Comparison of ENCODE assay signal across 23 cellular contexts in genomic region chr1:201391651-201392511, GRCh38. TPM values are rescaled to one million over a fixed set of nuclear protein-coding genes. Genes with fewer than 3 reads are reported as not detected.
DNase-seq lines count a peak whose midpoint lies in the region; ATAC-seq and TF ChIP-seq lines count a peak whose summit lies in the region.
"Had no signal": no experiment of that assay in that cellular context is flagged by ENCODE, and none has a peak within 500 bp of the region (broad histone marks: within the 10 kb centered on the region; RNA-seq: fewer than 3 reads in every experiment).

No MANE protein-coding gene starts in this region.

- no peaks in the 10 kb centered on the region for H3K36me3 ChIP-seq in HEK293 (ENCODE audit: control insufficient read depth in 2 of 2, insufficient read depth in 1 of 2, low read length in 2 of 2)
- no peaks in the 10 kb centered on the region for H3K36me3 ChIP-seq in osteoblast (ENCODE audit: insufficient read depth, low read length)
- H3K36me3 ChIP-seq: adrenal gland, left ventricle myocardium inferior had no signal

- POLR2A ChIA-PET in HEK293 (lab: Yijun Ruan, JAX), result no interaction called here

- H3K9me3 ChIP-seq in HEK293 (ENCODE audit: control insufficient read depth, insufficient read depth, low read depth, low read length) (no peaks in the 10 kb centered on the region), osteoblast (ENCODE audit: low read depth, low read length) (no peaks in the 10 kb centered on the region)
- H3K9me3 ChIP-seq: adrenal gland, left ventricle myocardium inferior, testis had no signal

- DNase-seq in EH (ENCODE audit: low read depth) (peak; percentile 15), mesothelial cell of epicardium (ENCODE audit: low spot score in 2 of 2, unreplicated experiment in 2 of 2) (no peak), GOT3 (lab: John Stamatoyannopoulos, UW) (no peak), mucosa of gallbladder (ENCODE audit: low spot score) (no peak), osteoblast (ENCODE audit: insufficient read length, low spot score, missing footprints) (no peak)
- DNase-seq: activated CD8-positive, alpha-beta T cell treated with anti-CD3 and anti-CD28 coated beads for 36 hours; activated gamma-delta T cell treated with Interleukin-2 at 50 U/mL for 16 hours; adrenal gland; DMS153; IMR-90; left ventricle myocardium inferior; NCI-H524; small intestine; stimulated activated CD4-positive, alpha-beta T cell treated with anti-CD3 and anti-CD28 coated beads, Interleukin-2, amount 100 ng/mL, for 48 hours; stimulated activated naive CD4-positive, alpha-beta T cell; T-helper 9 cell; testis had no signal

- ATAC-seq in activated T-helper 17 cell treated with anti-CD3 and anti-CD28 coated beads, Interleukin-2, amount 50 U/mL, for 72 hours (replicated peaks), result no peak
- ATAC-seq in HG03469 (IDR thresholded peaks at IDR 0.05; ENCODE audit: unreplicated experiment), result no peak
- ATAC-seq: activated CD8-positive, alpha-beta T cell treated with anti-CD3 and anti-CD28 coated beads for 36 hours had no signal

- H3K4me3 Mint-ChIP-seq in activated T-helper 17 cell treated with anti-CD3 and anti-CD28 coated beads, Interleukin-2, amount 50 U/mL, for 72 hours, result no peak overlapping the region
- no peak overlapping the region for H3K4me3 Mint-ChIP-seq in mesothelial cell of epicardium
- H3K4me3 Mint-ChIP-seq: activated CD8-positive, alpha-beta T cell treated with anti-CD3 and anti-CD28 coated beads for 36 hours had no signal

- H3K4me1 Mint-ChIP-seq in activated T-helper 17 cell treated with anti-CD3 and anti-CD28 coated beads, Interleukin-2, amount 50 U/mL, for 72 hours, result peaks cover 4% of the 10 kb centered on the region
- peaks cover 5% of the 10 kb centered on the region for H3K4me1 Mint-ChIP-seq in mesothelial cell of epicardium

- peak overlapping the region; percentile 10 for H3K27ac Mint-ChIP-seq in activated T-helper 17 cell treated with anti-CD3 and anti-CD28 coated beads, Interleukin-2, amount 50 U/mL, for 72 hours
- peak overlapping the region; percentile 9 for H3K27ac Mint-ChIP-seq in mesothelial cell of epicardium
- H3K27ac Mint-ChIP-seq: activated CD8-positive, alpha-beta T cell treated with anti-CD3 and anti-CD28 coated beads for 36 hours had no signal

- H3K4me1 ChIP-seq in HEK293 (ENCODE audit: control insufficient read depth, insufficient read depth, low read length) (no peaks in the 10 kb centered on the region), osteoblast (ENCODE audit: insufficient read depth, low read length) (no peaks in the 10 kb centered on the region)
- H3K4me1 ChIP-seq: adrenal gland, left ventricle myocardium inferior, testis had no signal

- H3K79me2 ChIP-seq in osteoblast (ENCODE audit: insufficient read depth, low read length), result no peaks in the 10 kb centered on the region

- CTCF ChIA-PET in HEK293 (lab: Yijun Ruan, JAX), result interaction anchor here (0.5 to 1.3 kb wide), 4 partner anchors 16 to 138 kb away, joined by 3 to 5 read pairs (median 5); no protein-coding TSS in a partner anchor

- no peaks in the 10 kb centered on the region for H3K9me3 Mint-ChIP-seq in activated T-helper 17 cell treated with anti-CD3 and anti-CD28 coated beads, Interleukin-2, amount 50 U/mL, for 72 hours
- no peaks in the 10 kb centered on the region for H3K9me3 Mint-ChIP-seq in mesothelial cell of epicardium
- H3K9me3 Mint-ChIP-seq: activated CD8-positive, alpha-beta T cell treated with anti-CD3 and anti-CD28 coated beads for 36 hours had no signal

- H3K27ac ChIP-seq in HEK293 (ENCODE audit: extremely low read depth, low read depth, low read length) (no peak overlapping the region), osteoblast (ENCODE audit: low read depth, low read length) (no peak overlapping the region)
- H3K27ac ChIP-seq: adrenal gland, left ventricle myocardium inferior, testis had no signal

- H3K27me3 ChIP-seq in osteoblast (ENCODE audit: insufficient read depth, low read length), result peaks cover 19% of the 10 kb centered on the region
- H3K27me3 ChIP-seq: adrenal gland, testis had no signal

- H3K4me3 ChIP-seq in HEK293 (ENCODE audit: low read depth, low read length) (no peak overlapping the region), osteoblast (ENCODE audit: insufficient read depth, low read length) (no peak overlapping the region)
- H3K4me3 ChIP-seq: adrenal gland, left ventricle myocardium inferior, testis had no signal

- TF ChIP-seq CTCF in HEK293 (tag by site-specific recombination; IDR thresholded peaks at IDR 0.05) (no peak), mesothelial cell of epicardium (IDR thresholded peaks at IDR 0.05; ENCODE audit: unreplicated experiment) (no peak), osteoblast (IDR thresholded peaks at IDR 0.05; ENCODE audit: extremely low read depth, low read depth, low read length) (no peak)

- no peaks in the 10 kb centered on the region for H4K20me1 ChIP-seq in osteoblast (ENCODE audit: insufficient read depth, low read length)

- no peaks in the 10 kb centered on the region for H3K36me3 Mint-ChIP-seq in activated T-helper 17 cell treated with anti-CD3 and anti-CD28 coated beads, Interleukin-2, amount 50 U/mL, for 72 hours (ENCODE audit: low read depth)
- H3K36me3 Mint-ChIP-seq in mesothelial cell of epicardium, result peaks cover 4% of the 10 kb centered on the region

- H3K27me3 Mint-ChIP-seq in activated T-helper 17 cell treated with anti-CD3 and anti-CD28 coated beads, Interleukin-2, amount 50 U/mL, for 72 hours, result peaks cover 37% of the 10 kb centered on the region
- no peaks in the 10 kb centered on the region for H3K27me3 Mint-ChIP-seq in mesothelial cell of epicardium (ENCODE audit: low read depth)

- no peak overlapping the region for H2AFZ ChIP-seq in osteoblast (ENCODE audit: low read length)

- no peak overlapping the region for H3K4me2 ChIP-seq in osteoblast (ENCODE audit: insufficient read depth, low read length)

TF ChIP-seq in HEK293, 187 proteins besides CTCF, POLR2A, EP300 and RAD21:
- TF ChIP-seq ZSCAN23 (tag by site-specific recombination; IDR thresholded peaks at IDR 0.05) (no peak), KLF10 (tag by site-specific recombination; IDR thresholded peaks at IDR 0.05) (no peak), FEZF1 (tag by site-specific recombination; IDR thresholded peaks at IDR 0.05) (no peak), ZIC2 (tag by site-specific recombination; IDR thresholded peaks at IDR 0.05) (peak; percentile 72)
TF ChIP-seq in HEK293: peak in this region for 1.

RNA-seq across cellular contexts. Expression of gene LAD1, which starts 7.2 kb away (rescaled TPM):
- total RNA-seq in activated T-helper 17 cell treated with anti-CD3 and anti-CD28 coated beads, Interleukin-2, amount 50 U/mL, for 72 hours, result not detected
- total RNA-seq in mesothelial cell of epicardium (17.6 to 23.0 TPM (median 20.7 TPM) in 3 replicates), mucosa of gallbladder (272 TPM), osteoblast (not detected in 2 replicates)
- total RNA-seq: activated CD8-positive, alpha-beta T cell treated with anti-CD3 and anti-CD28 coated beads for 36 hours; dermis microvascular lymphatic vessel endothelial cell; pulmonary artery endothelial cell had no signal

RNA-seq across cellular contexts. Expression of gene TNNT2, which starts 14.4 kb away (rescaled TPM):
- total RNA-seq in activated T-helper 17 cell treated with anti-CD3 and anti-CD28 coated beads, Interleukin-2, amount 50 U/mL, for 72 hours, result not detected
- total RNA-seq in mesothelial cell of epicardium (32.6 to 37.1 TPM (median 37.1 TPM) in 3 replicates), mucosa of gallbladder (69.8 TPM), osteoblast (not detected in 2 replicates)
- total RNA-seq: activated CD8-positive, alpha-beta T cell treated with anti-CD3 and anti-CD28 coated beads for 36 hours; dermis microvascular lymphatic vessel endothelial cell; pulmonary artery endothelial cell had no signal

RNA-seq across cellular contexts. Expression of gene TNNI1, which starts 29.6 kb away (rescaled TPM):
- not detected for total RNA-seq in activated T-helper 17 cell treated with anti-CD3 and anti-CD28 coated beads, Interleukin-2, amount 50 U/mL, for 72 hours
- 6.7 to 8.4 TPM (median 7.6 TPM) in 3 replicates for total RNA-seq in mesothelial cell of epicardium
- total RNA-seq in mucosa of gallbladder, result 0.66 TPM
- total RNA-seq in osteoblast, result not detected in 2 replicates
- total RNA-seq: activated CD8-positive, alpha-beta T cell treated with anti-CD3 and anti-CD28 coated beads for 36 hours; dermis microvascular lymphatic vessel endothelial cell; IMR-90; MCF 10A; pulmonary artery endothelial cell had no signal

Comparison
In these comparisons a context has a peak if more than half of its experiments do, and no peak if none do; other contexts are left out.
1. RNA of gene LAD1, which starts 7.2 kb away (total RNA-seq): 272 TPM in mucosa of gallbladder (single experiment) and 17.6 to 23.0 TPM in mesothelial cell of epicardium; not detected in activated T-helper 17 cell treated with anti-CD3 and anti-CD28 coated beads, Interleukin-2, amount 50 U/mL, for 72 hours and not detected in osteoblast; every median in the first group is over 10 times any median in the second.
2. RNA of gene TNNT2, which starts 14.4 kb away (total RNA-seq): 69.8 TPM in mucosa of gallbladder (single experiment) and 32.6 to 37.1 TPM in mesothelial cell of epicardium; not detected in activated T-helper 17 cell treated with anti-CD3 and anti-CD28 coated beads, Interleukin-2, amount 50 U/mL, for 72 hours and not detected in osteoblast; every median in the first group is over 10 times any median in the second.